1 cellular context compared by ENCODE assay signal in the genomic region with DNA sequence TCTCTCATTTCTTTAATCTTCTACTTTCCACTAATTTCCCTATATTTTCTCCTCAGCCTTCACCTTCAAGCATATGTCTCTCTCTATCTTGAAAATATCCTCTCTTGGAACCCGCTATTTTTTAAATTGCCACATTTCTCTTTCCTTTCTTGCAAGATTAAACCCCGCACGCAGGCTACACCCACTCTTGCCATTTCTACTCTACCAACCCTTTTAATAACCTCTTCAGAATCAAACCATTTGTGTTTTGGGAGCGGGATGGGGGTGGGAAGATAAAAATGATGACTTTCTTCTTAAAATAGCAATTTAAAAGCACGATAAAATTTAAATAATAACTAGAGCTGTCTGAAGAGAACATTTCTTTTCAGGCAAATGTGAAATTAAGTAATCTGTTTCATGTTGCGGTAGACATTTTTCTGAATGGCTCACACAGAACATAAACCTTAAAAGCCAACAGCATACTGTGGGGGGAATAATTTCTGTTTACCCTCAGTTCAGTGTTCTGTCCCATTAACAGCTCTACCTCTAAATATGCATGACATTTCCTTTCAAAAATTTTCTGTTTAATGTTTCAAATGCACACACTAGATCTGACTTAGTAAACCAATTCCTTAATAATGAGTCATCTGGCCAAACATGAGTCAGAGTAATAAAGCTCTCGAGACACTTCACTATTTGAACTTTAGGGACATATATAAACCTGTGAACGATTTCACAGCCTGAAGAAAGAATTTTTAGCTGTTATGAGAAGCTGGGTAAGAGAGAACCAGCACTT.
TF ChIP-seq lines count a peak whose summit lies in the region.

No MANE protein-coding gene starts in this region.

TF ChIP-seq in HCT116, 20 proteins besides CTCF, POLR2A, EP300 and RAD21 (continued from another document):
- TF ChIP-seq TCF7L2 (IDR thresholded peaks at IDR 0.05; ENCODE audit: borderline replicate concordance, extremely low read depth, insufficient read depth, insufficient read length) (peak; percentile 85), JUND (IDR thresholded peaks at IDR 0.05) (peak; percentile 97), EZH2 (IDR thresholded peaks at IDR 0.05) (no peak), POLR2AphosphoS5 (IDR thresholded peaks at IDR 0.05; ENCODE audit: low read depth, low read length) (no peak), SRF (IDR thresholded peaks at IDR 0.05; ENCODE audit: low read depth) (peak; percentile 76), EZH2phosphoT487 (IDR thresholded peaks at IDR 0.05; ENCODE audit: borderline replicate concordance) (no peak), FOSL1 (IDR thresholded peaks at IDR 0.05; ENCODE audit: low read depth) (peak; percentile 98), SIN3A (IDR thresholded peaks at IDR 0.05; ENCODE audit: low read depth) (peak; percentile 69), CEBPB (IDR thresholded peaks at IDR 0.05; ENCODE audit: low read depth) (peak; percentile 73), ZNF274 (IDR thresholded peaks at IDR 0.05; ENCODE audit: low read depth, low read length) (no peak), CBX3 (IDR thresholded peaks at IDR 0.05; ENCODE audit: low read depth) (peak; percentile 82), SP1 (IDR thresholded peaks at IDR 0.05; ENCODE audit: low read depth) (peak; percentile 84)
- TF ChIP-seq, protein P1, sequence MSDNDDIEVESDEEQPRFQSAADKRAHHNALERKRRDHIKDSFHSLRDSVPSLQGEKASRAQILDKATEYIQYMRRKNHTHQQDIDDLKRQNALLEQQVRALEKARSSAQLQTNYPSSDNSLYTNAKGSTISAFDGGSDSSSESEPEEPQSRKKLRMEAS (IDR thresholded peaks at IDR 0.05): peak; percentile 34; the same call in 1 of the 2 replicates
